In the genomic region with DNA sequence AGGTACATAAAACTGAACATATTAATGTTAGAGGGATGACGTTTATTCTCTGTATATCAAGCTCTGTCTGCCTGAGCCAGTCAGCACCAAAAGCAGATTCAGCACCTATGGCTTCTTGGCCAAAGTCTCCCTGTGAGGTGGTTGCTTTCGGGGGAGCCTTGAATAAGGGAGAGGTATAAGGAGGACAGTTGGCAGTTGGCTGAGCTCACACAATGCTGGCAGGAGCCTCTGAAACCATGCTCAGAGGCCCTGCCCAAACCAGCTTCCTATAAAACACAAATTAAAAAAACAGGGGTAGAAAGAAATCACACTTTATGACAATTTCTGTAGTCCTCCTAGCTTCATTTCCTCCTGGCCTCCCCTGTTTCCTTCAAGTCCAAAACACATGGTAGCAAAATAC, we compare ENCODE assay signal across 8 cellular contexts. TPM values are rescaled to one million over a fixed set of nuclear protein-coding genes. Genes with fewer than 3 reads are reported as not detected.
DNase-seq lines count a peak whose midpoint lies in the region; ATAC-seq and TF ChIP-seq lines count a peak whose summit lies in the region.

No MANE protein-coding gene starts in this region.

- no peaks in the 10 kb centered on the region for H3K36me3 Mint-ChIP-seq in mesothelial cell of epicardium

- WGBS in heart left ventricle, 4 donors = 22 to 45% (median 37%) methylated on average over 2 of the region's 2 CpGs
- WGBS in body of pancreas, 2 donors = 19 to 31% methylated on average over 2 of the region's 2 CpGs
- WGBS in upper lobe of left lung, 2 donors = 37 to 46% methylated on average over 2 of the region's 2 CpGs

- H3K27ac ChIP-seq in heart left ventricle (peak overlapping the region; percentile 36 to 92 (median 68)), body of pancreas (peak overlapping the region; percentile 50 to 85 (median 66)), upper lobe of left lung (peak overlapping the region; percentile 81 to 89 (median 84)), SJCRH30 (no peak overlapping the region)

- H3K4me1 ChIP-seq in heart left ventricle (peaks cover 18 to 96% (median 59%) of the 10 kb centered on the region in 12 donors), body of pancreas (peaks cover 90% of the 10 kb centered on the region), upper lobe of left lung (peaks cover 72 to 87% (median 83%) of the 10 kb centered on the region in 4 donors), SJCRH30 (peaks cover 4% of the 10 kb centered on the region; the same call in 1 of the 2 replicates)

- H3K4me3 Mint-ChIP-seq in mesothelial cell of epicardium = no peak overlapping the region

- DNase-seq in heart left ventricle (no peak), Right ventricle myocardium inferior (ENCODE audit: missing footprints) (no peak), body of pancreas (no peak), mesothelial cell of epicardium (ENCODE audit: low spot score in 2 of 2, unreplicated experiment in 2 of 2) (no peak), upper lobe of left lung (no peak), anterior cingulate cortex (lab: John Stamatoyannopoulos, UW) (no peak), SJCRH30 (no peak)
- DNase-seq in central memory CD4-positive, alpha-beta T cell = no peak

- no peaks in the 10 kb centered on the region for H3K9me3 ChIP-seq in heart left ventricle
- no peaks in the 10 kb centered on the region for H3K9me3 ChIP-seq in body of pancreas
- H3K9me3 ChIP-seq in upper lobe of left lung = no peaks in the 10 kb centered on the region
- H3K9me3 ChIP-seq in SJCRH30 (replicated peaks) = no peaks in the 10 kb centered on the region

- H3K36me3 ChIP-seq in heart left ventricle = no peaks in the 10 kb centered on the region
- no peaks in the 10 kb centered on the region for H3K36me3 ChIP-seq in body of pancreas (replicated peaks in 1 of 2; ENCODE audit: insufficient read depth in 1 of 2, low read depth in 2 of 2)
- no peaks in the 10 kb centered on the region for H3K36me3 ChIP-seq in upper lobe of left lung
- H3K36me3 ChIP-seq in SJCRH30 = no peaks in the 10 kb centered on the region

- H3K27ac Mint-ChIP-seq in mesothelial cell of epicardium = peak overlapping the region; percentile 93

- H3K4me3 ChIP-seq in heart left ventricle (peak overlapping the region in 1 of 12 donors; percentile 16), body of pancreas (no peak overlapping the region), upper lobe of left lung (no peak overlapping the region), SJCRH30 (no peak overlapping the region)

- TF ChIP-seq POLR2A in heart left ventricle (IDR thresholded peaks at IDR 0.05) (no peak), body of pancreas (IDR thresholded peaks at IDR 0.05) (no peak), upper lobe of left lung (IDR thresholded peaks at IDR 0.05) (no peak)

- ATAC-seq in heart left ventricle (peak in 1 of 4 donors; percentile 12), Right ventricle myocardium inferior (no peak), body of pancreas (no peak), upper lobe of left lung (ENCODE audit: low FRiP score in 2 of 2) (no peak)

- intact Hi-C loops in heart left ventricle (cut with DNase I) = no loop called here
- intact Hi-C loops in Right ventricle myocardium inferior (cut with DNase I) = no loop called here
- intact Hi-C loops in body of pancreas (cut with DNase I) = no loop called here

- H3K9me3 Mint-ChIP-seq in mesothelial cell of epicardium = no peaks in the 10 kb centered on the region

- H3K4me1 Mint-ChIP-seq in mesothelial cell of epicardium = peaks cover 50% of the 10 kb centered on the region

- no peak for TF ChIP-seq EP300 in upper lobe of left lung (IDR thresholded peaks at IDR 0.05)

- no peaks in the 10 kb centered on the region for H3K27me3 Mint-ChIP-seq in mesothelial cell of epicardium (ENCODE audit: low read depth)

- H3K27me3 ChIP-seq in heart left ventricle (no peaks in the 10 kb centered on the region), body of pancreas (no peaks in the 10 kb centered on the region), upper lobe of left lung (no peaks in the 10 kb centered on the region), SJCRH30 (no peaks in the 10 kb centered on the region)

- TF ChIP-seq CTCF in heart left ventricle (IDR thresholded peaks at IDR 0.05) (no peak), body of pancreas (IDR thresholded peaks at IDR 0.05) (no peak), mesothelial cell of epicardium (IDR thresholded peaks at IDR 0.05; ENCODE audit: unreplicated experiment) (no peak), upper lobe of left lung (IDR thresholded peaks at IDR 0.05) (no peak)

RNA-seq across cellular contexts. Expression of a gene that starts 18.8 kb away (rescaled TPM):
- total RNA-seq in heart left ventricle = 10 to 100 TPM; 13.5 to 36.8 (median 18.2) TPM
- 1 to 10 TPM; 6.5 to 9.3 TPM for polyA plus RNA-seq in heart left ventricle
- total RNA-seq in Right ventricle myocardium inferior = 19.0 TPM
- 10 to 100 TPM; 27.4 to 38.7 TPM for total RNA-seq in body of pancreas
- total RNA-seq in mesothelial cell of epicardium = 28.7 to 31.7 TPM (median 29.0 TPM) in 3 replicates
- 10 to 100 TPM; 26.6 to 38.9 (median 30.0) TPM for total RNA-seq in upper lobe of left lung
- total RNA-seq in SJCRH30 (2014; rRNA removed; shearing (Covaris generic)) = 24.9 and 29.9 TPM in 2 replicates
